11 cellular contexts compared by ENCODE assay signal in the genomic region with DNA sequence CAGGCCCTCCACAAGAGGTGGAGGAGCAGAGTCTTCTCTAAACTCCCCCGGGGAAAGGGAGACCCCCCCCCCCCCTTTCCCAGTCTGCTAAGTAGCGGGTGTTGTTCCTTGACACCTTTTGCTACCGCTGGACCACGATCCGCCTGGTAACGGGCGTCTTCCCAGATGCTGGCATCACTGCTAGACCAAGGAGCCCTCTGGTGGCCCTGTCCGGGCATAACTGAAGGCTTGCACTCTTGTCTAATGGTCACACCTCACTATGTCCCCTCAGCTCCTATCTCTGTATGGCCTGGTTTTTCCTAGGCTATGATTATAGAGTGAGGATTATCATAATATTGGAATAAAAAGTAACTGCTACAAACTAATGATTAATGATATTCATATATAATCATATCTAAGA. TPM values are rescaled to one million over a fixed set of nuclear protein-coding genes. Genes with fewer than 3 reads are reported as not detected.
A peak's percentile ranks its signal among the peaks of the same experiment; 100 is the strongest.
DNase-seq lines count a peak whose midpoint lies in the region; TF ChIP-seq lines count a peak whose summit lies in the region.
"Not testable (repeated sequence)": the region's sequence is repeated elsewhere in the genome, so short reads cannot be mapped to it uniquely, and the experiment has no call there.
"Had no signal": no experiment of that assay in that cellular context is flagged by ENCODE, and none has a peak within 500 bp of the region (broad histone marks: within the 10 kb centered on the region; RNA-seq: fewer than 3 reads in every experiment).

No MANE protein-coding gene starts in this region.

- TF ChIP-seq EP300 in SK-N-SH (IDR thresholded peaks at IDR 0.05; ENCODE audit: borderline replicate concordance in 1 of 2, low read depth in 1 of 2, low read length in 1 of 2), result not testable (repeated sequence)

- not testable (repeated sequence) for H3K9me3 ChIP-seq in SK-N-SH

- not testable (repeated sequence) for H3K36me3 ChIP-seq in SK-N-SH (replicated peaks in 1 of 2; ENCODE audit: control insufficient read depth in 1 of 2, insufficient read depth in 2 of 2, low read length in 1 of 2)

- not testable (repeated sequence) for H3K27me3 ChIP-seq in SK-N-SH (ENCODE audit: insufficient read depth)

- peak; percentile 8 for TF ChIP-seq CTCF in AG09309 (IDR thresholded peaks at IDR 0.05; ENCODE audit: control insufficient read depth, insufficient read depth, low read depth, low read length, missing control alignments)
- peak; percentile 26; the same call in 1 of the 3 replicates for TF ChIP-seq CTCF in GM12872 (IDR thresholded peaks at IDR 0.05; ENCODE audit: insufficient read depth, low read depth, low read length)
- TF ChIP-seq CTCF in SK-N-SH (IDR thresholded peaks at IDR 0.05), result not testable (repeated sequence)
- TF ChIP-seq CTCF in cardiac fibroblast (IDR thresholded peaks at IDR 0.05; ENCODE audit: low read depth, low read length), result peak; percentile 6
- peak; percentile 17 for TF ChIP-seq CTCF in fibroblast of villous mesenchyme (IDR thresholded peaks at IDR 0.05; ENCODE audit: insufficient read depth, low read depth, low read length)
- peak; percentile 33 for TF ChIP-seq CTCF in retinal pigment epithelial cell (conservative IDR thresholded peaks at IDR 0.05; ENCODE audit: low read depth, low read length)

- not testable (repeated sequence) for H3K4me2 ChIP-seq in SK-N-SH

- not testable (repeated sequence) for H3K27ac ChIP-seq in SK-N-SH (ENCODE audit: low read depth in 2 of 2, low read length in 1 of 2)

- not testable (repeated sequence) for H3K9ac ChIP-seq in SK-N-SH

- TF ChIP-seq RAD21 in SK-N-SH (IDR thresholded peaks at IDR 0.05; ENCODE audit: low read length), result peak; percentile 12; the same call in 1 of the 2 replicates

- H2AFZ ChIP-seq in SK-N-SH (ENCODE audit: low read depth), result not testable (repeated sequence)

- CTCF ChIA-PET in SK-N-SH (lab: Yijun Ruan, JAX), result interaction anchor here (0.9 to 3.1 kb wide), 5 partner anchors 13 to 68 kb away, joined by 3 to 16 read pairs (median 6); no protein-coding TSS in a partner anchor

- H3K79me2 ChIP-seq in SK-N-SH (ENCODE audit: insufficient read depth), result not testable (repeated sequence)

- POLR2A ChIA-PET in SK-N-SH (lab: Yijun Ruan, JAX), result not testable (repeated sequence)

- not testable (repeated sequence) for H4K20me1 ChIP-seq in SK-N-SH (ENCODE audit: insufficient read depth)

- not testable (repeated sequence) for H3K4me3 ChIP-seq in AG09309 (ENCODE audit: control insufficient read depth, low read depth, low read length); SK-N-SH (ENCODE audit: low read depth in 2 of 2, low read length in 1 of 2); cardiac fibroblast (replicated peaks in 1 of 2; ENCODE audit: low read depth in 2 of 2, low read length in 2 of 2); fibroblast of villous mesenchyme (ENCODE audit: low read depth, low read length); retinal pigment epithelial cell (ENCODE audit: low read length)

- H3K9me2 ChIP-seq in SK-N-SH, result not testable (repeated sequence)

- H3F3A ChIP-seq in SK-N-SH (replicated peaks; ENCODE audit: insufficient read depth), result not testable (repeated sequence)

- not testable (repeated sequence) for H3K4me1 ChIP-seq in SK-N-SH (ENCODE audit: control insufficient read depth in 1 of 2, insufficient read depth in 2 of 2, low read depth in 1 of 2, low read length in 1 of 2)

- DNase-seq in AG09309 (ENCODE audit: low read depth); SK-N-SH; fibroblast of villous mesenchyme (ENCODE audit: low read depth); retinal pigment epithelial cell (ENCODE audit: low read depth): not testable (repeated sequence)
- DNase-seq in NCI-H69 (lab: John Stamatoyannopoulos, UW), result peak; percentile 24
- DNase-seq in cardiac fibroblast (ENCODE audit: low read depth in 2 of 2), result peak; percentile 12 to 13

- WGBS in SK-N-SH (ENCODE audit: low lambda C conversion rate), result 70% methylated on average over 6 of the region's 8 CpGs

TF ChIP-seq in SK-N-SH, 30 proteins besides CTCF, POLR2A, EP300 and RAD21:
- TF ChIP-seq SMC3 (IDR thresholded peaks at IDR 0.05; ENCODE audit: low read depth, low read length), result peak; percentile 10; the same call in 1 of the 2 replicates

RNA-seq across cellular contexts. Expression of gene SGSM1, which starts 31.5 kb away (rescaled TPM):
- 0.15 and 0.26 TPM in 2 replicates for polyA plus RNA-seq in SK-N-SH (2012; rRNA removed)
- polyA plus RNA-seq in SK-N-SH (2012; cell fraction: cytosol; rRNA removed), result 0.14 and 0.26 TPM in 2 replicates
- 0.25 and 0.35 TPM in 2 replicates for polyA plus RNA-seq in SK-N-SH (2012; cell fraction: nucleus; rRNA removed)
- not detected in 2 replicates for total RNA-seq in fibroblast of villous mesenchyme
- total RNA-seq: A673, G401, K562, SJSA1 had no signal
- polyA plus RNA-seq: K562 had no signal
